ENCODE assay signal across 8 cellular contexts in the genomic region with DNA sequence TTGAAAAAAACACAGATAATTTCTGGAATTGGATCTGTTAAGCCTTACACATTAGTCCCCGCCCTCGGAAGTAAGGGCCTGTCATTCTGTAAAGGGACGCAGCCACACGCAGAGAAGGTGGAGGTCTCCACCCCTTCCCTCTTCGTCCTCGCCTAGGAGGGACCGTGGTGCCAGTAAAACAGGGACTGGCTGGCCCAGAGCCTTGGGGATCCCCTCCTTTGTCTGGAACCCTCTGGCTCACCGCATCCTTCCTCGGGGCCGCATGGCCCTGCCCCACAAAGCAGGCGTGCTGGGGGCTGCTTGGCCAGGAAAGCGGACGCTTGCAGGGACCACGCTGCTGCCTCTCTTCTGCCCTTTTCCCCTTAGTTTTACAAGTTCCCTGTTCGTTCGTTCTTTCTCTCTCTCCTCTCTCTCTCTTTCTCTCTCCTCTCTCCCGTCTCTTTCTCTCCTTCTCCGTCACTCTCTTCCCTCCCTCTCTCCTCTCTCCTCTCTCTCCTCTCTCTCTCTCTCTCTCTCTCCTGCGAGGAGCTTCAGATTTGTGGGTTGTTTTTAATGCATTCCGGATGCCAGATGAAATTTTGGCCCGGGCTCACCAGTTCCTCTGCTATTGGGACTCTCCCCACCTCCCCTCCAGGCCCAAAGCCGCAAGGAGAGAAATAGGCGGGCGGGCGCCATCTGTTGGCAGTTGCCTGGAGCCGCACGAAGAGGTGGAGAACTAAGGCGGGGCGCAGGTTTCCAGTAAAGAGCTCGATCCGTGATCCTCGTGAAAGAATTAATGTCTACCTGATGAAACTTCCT. TPM values are rescaled to one million over a fixed set of nuclear protein-coding genes. Genes with fewer than 3 reads are reported as not detected.
DNase-seq lines count a peak whose midpoint lies in the region; ATAC-seq and TF ChIP-seq lines count a peak whose summit lies in the region.

No MANE protein-coding gene starts in this region.

- peak; percentile 69 for ATAC-seq in HG02571 (IDR thresholded peaks at IDR 0.05; ENCODE audit: unreplicated experiment)
- ATAC-seq in activated CD8-positive, alpha-beta T cell treated with anti-CD3 and anti-CD28 coated beads, Interleukin-2, amount 10 ng/mL, durations not matched to agents 7 days and 5 days = peak; percentile 91
- ATAC-seq in memory B cell (ENCODE audit: low read depth) = peak; percentile 97
- ATAC-seq in GM18520 (IDR thresholded peaks at IDR 0.05; ENCODE audit: unreplicated experiment) = no peak

- peaks cover 9% of the 10 kb centered on the region for H3K4me1 Mint-ChIP-seq in activated CD8-positive, alpha-beta T cell treated with anti-CD3 and anti-CD28 coated beads, Interleukin-2, amount 10 ng/mL, durations not matched to agents 7 days and 5 days (ENCODE audit: low read depth)
- peaks cover 10% of the 10 kb centered on the region for H3K4me1 Mint-ChIP-seq in memory B cell

- DNase-seq in NCI-H2107 (lab: John Stamatoyannopoulos, UW) (peak; percentile 16), memory B cell (ENCODE audit: low spot score in 2 of 2) (peak; percentile 54 to 64)
- DNase-seq in activated CD8-positive, alpha-beta T cell treated with anti-CD3 and anti-CD28 coated beads, Interleukin-2, amount 10 ng/mL, durations not matched to agents 7 days and 5 days = peak; percentile 79
- DNase-seq in effector CD4-positive, alpha-beta T cell = peak; percentile 46
- DNase-seq in stimulated activated CD8-positive, alpha-beta memory T cell treated with anti-CD3 and anti-CD28 coated beads, Interleukin-12 subunit alpha, Interleukin-12 subunit beta, amount 100 ng/mL, for 1 hour (ENCODE audit: low read depth) = peak; percentile 35

- POLR2A ChIA-PET in activated CD8-positive, alpha-beta T cell treated with anti-CD3 and anti-CD28 coated beads, Interleukin-2, amount 10 ng/mL, durations not matched to agents 7 days and 5 days (lab: Charles Lee) = no interaction called here

- peak; percentile 85 for TF ChIP-seq CTCF in GM12874 (IDR thresholded peaks at IDR 0.05; ENCODE audit: insufficient read depth, low read depth, low read length)

- no peak overlapping the region for H3K27ac Mint-ChIP-seq in activated CD8-positive, alpha-beta T cell treated with anti-CD3 and anti-CD28 coated beads, Interleukin-2, amount 10 ng/mL, durations not matched to agents 7 days and 5 days
- no peak overlapping the region for H3K27ac Mint-ChIP-seq in memory B cell

- no peaks in the 10 kb centered on the region for H3K9me3 Mint-ChIP-seq in activated CD8-positive, alpha-beta T cell treated with anti-CD3 and anti-CD28 coated beads, Interleukin-2, amount 10 ng/mL, durations not matched to agents 7 days and 5 days (ENCODE audit: insufficient read depth)
- no peaks in the 10 kb centered on the region for H3K9me3 Mint-ChIP-seq in memory B cell

- H3K27me3 Mint-ChIP-seq in activated CD8-positive, alpha-beta T cell treated with anti-CD3 and anti-CD28 coated beads, Interleukin-2, amount 10 ng/mL, durations not matched to agents 7 days and 5 days (ENCODE audit: low read depth) = no peaks in the 10 kb centered on the region
- H3K27me3 Mint-ChIP-seq in memory B cell = no peaks in the 10 kb centered on the region

- CTCF ChIA-PET in activated CD8-positive, alpha-beta T cell treated with anti-CD3 and anti-CD28 coated beads, Interleukin-2, amount 10 ng/mL, durations not matched to agents 7 days and 5 days (lab: Charles Lee) = interaction anchor here (0.6 to 3.5 kb wide), 30 partner anchors 8 to 1202 kb away, joined by 3 to 33 read pairs (median 3); partner anchors contain the start of gene HS3ST3B1

- no peak overlapping the region for H3K4me3 Mint-ChIP-seq in activated CD8-positive, alpha-beta T cell treated with anti-CD3 and anti-CD28 coated beads, Interleukin-2, amount 10 ng/mL, durations not matched to agents 7 days and 5 days
- H3K4me3 Mint-ChIP-seq in memory B cell = peak overlapping the region; percentile 33

- H3K36me3 Mint-ChIP-seq in activated CD8-positive, alpha-beta T cell treated with anti-CD3 and anti-CD28 coated beads, Interleukin-2, amount 10 ng/mL, durations not matched to agents 7 days and 5 days (ENCODE audit: low read depth) = peaks cover 33% of the 10 kb centered on the region
- H3K36me3 Mint-ChIP-seq in memory B cell = peaks cover 13% of the 10 kb centered on the region

RNA-seq across cellular contexts. Expression of gene CDRT4, which starts 35.1 kb away (rescaled TPM):
- total RNA-seq in activated CD8-positive, alpha-beta T cell treated with anti-CD3 and anti-CD28 coated beads, Interleukin-2, amount 10 ng/mL, durations not matched to agents 7 days and 5 days = 1 to 10 TPM; 6.1 to 6.2 TPM

Comparison
In these comparisons a context has a peak if more than half of its experiments do, and no peak if none do; other contexts are left out.
1. DNase-seq: peak in every context shown above with its lines; median percentile 79 in activated CD8-positive, alpha-beta T cell treated with anti-CD3 and anti-CD28 coated beads, Interleukin-2, amount 10 ng/mL, durations not matched to agents 7 days and 5 days; 59 in memory B cell; 46 in effector CD4-positive, alpha-beta T cell; 35 in stimulated activated CD8-positive, alpha-beta memory T cell treated with anti-CD3 and anti-CD28 coated beads, Interleukin-12 subunit alpha, Interleukin-12 subunit beta, amount 100 ng/mL, for 1 hour; 16 in NCI-H2107.